Comparison of ENCODE assay signal across 26 cellular contexts in genomic region chr12:115324949-115325638, GRCh38.
DNase-seq lines count a peak whose midpoint lies in the region; ATAC-seq and TF ChIP-seq lines count a peak whose summit lies in the region.
"Had no signal": no experiment of that assay in that cellular context is flagged by ENCODE, and none has a peak within 500 bp of the region (broad histone marks: within the 10 kb centered on the region; RNA-seq: fewer than 3 reads in every experiment).

No MANE protein-coding gene starts in this region.

- H2BK5ac ChIP-seq in mesenchymal stem cell (ENCODE audit: low read depth, low read length, poor library complexity, severe bottlenecking): no peak overlapping the region

- no peak overlapping the region for H4K8ac ChIP-seq in mesenchymal stem cell (ENCODE audit: low read length)

- no peak overlapping the region for H2BK12ac ChIP-seq in mesenchymal stem cell (ENCODE audit: low read length in 2 of 2)

- H2AFZ ChIP-seq in mesenchymal stem cell (ENCODE audit: low read depth, low read length): no peak overlapping the region

- no peak overlapping the region for H3K4me2 ChIP-seq in mesenchymal stem cell (ENCODE audit: low read length, poor library complexity, severe bottlenecking)

- H3K27me3 Mint-ChIP-seq in chondrocyte (ENCODE audit: low read depth): peaks cover 3% of the 10 kb centered on the region
- H3K27me3 Mint-ChIP-seq in activated CD4-positive, alpha-beta T cell treated with anti-CD3 and anti-CD28 coated beads, Interleukin-2, amount 10 ng/mL, durations not matched to agents 24 days and 14 days: no peaks in the 10 kb centered on the region
- H3K27me3 Mint-ChIP-seq: activated CD8-positive, alpha-beta T cell treated with anti-CD3 and anti-CD28 coated beads for 36 hours; CD4-positive, alpha-beta T cell; naive thymus-derived CD4-positive, alpha-beta T cell had no signal

- H2AK5ac ChIP-seq in mesenchymal stem cell (ENCODE audit: low read length, severe bottlenecking): no peak overlapping the region

- TF ChIP-seq CTCF in LNCaP clone FGC (IDR thresholded peaks at IDR 0.05; ENCODE audit: control insufficient read depth, extremely low read depth, insufficient read depth): no peak
- TF ChIP-seq CTCF in chondrocyte (IDR thresholded peaks at IDR 0.05): no peak
- TF ChIP-seq CTCF in suprapubic skin (IDR thresholded peaks at IDR 0.05): no peak

- H3K4me1 ChIP-seq in mesenchymal stem cell (ENCODE audit: control insufficient read depth, insufficient read depth, low read depth, low read length) (no peaks in the 10 kb centered on the region), suprapubic skin (peaks cover 22% of the 10 kb centered on the region)
- H3K4me1 ChIP-seq: transverse colon had no signal

- H3K4me3 ChIP-seq in LNCaP clone FGC (ENCODE audit: low read depth, low read length) (no peak overlapping the region), mesenchymal stem cell (ENCODE audit: insufficient read depth in 1 of 2, low read depth in 1 of 2, low read length in 2 of 2) (no peak overlapping the region), suprapubic skin (no peak overlapping the region)
- H3K4me3 ChIP-seq: esophagus muscularis mucosa, K562, transverse colon had no signal

- peak overlapping the region; percentile 30 for H3K9ac ChIP-seq in mesenchymal stem cell (ENCODE audit: low read length)

- DNase-seq in LNCaP clone FGC (ENCODE audit: low read depth): peak; percentile 100
- no peak for DNase-seq in chondrocyte (ENCODE audit: low spot score)
- DNase-seq in mesenchymal stem cell: no peak
- DNase-seq in suprapubic skin (ENCODE audit: low spot score in 2 of 2): no peak
- no peak for DNase-seq in activated CD4-positive, alpha-beta T cell treated with anti-CD3 and anti-CD28 coated beads, Interleukin-2, amount 10 ng/mL, durations not matched to agents 24 days and 14 days
- DNase-seq in NOMO-1 treated with DMSO at 0.1 percent for 48 hours (lab: John Stamatoyannopoulos, UW; ENCODE audit: unreplicated experiment): no peak
- DNase-seq: activated CD4-positive, CD25-positive, alpha-beta regulatory T cell; activated CD8-positive, alpha-beta T cell treated with anti-CD3 and anti-CD28 coated beads for 36 hours; activated effector memory CD4-positive, alpha-beta T cell treated with Interleukin-2 at 50 U/mL for 16 hours; activated naive CD8-positive, alpha-beta T cell treated with anti-CD3 and anti-CD28 coated beads for 36 hours; activated T-cell treated with anti-CD3 and anti-CD28 coated beads for 4 hours; CD4-positive, alpha-beta T cell; effector memory CD4-positive, alpha-beta T cell; MM.1S; naive thymus-derived CD4-positive, alpha-beta T cell; NCI-H1436; NCI-H2107; NCI-H446 treated with DMSO at 0.1 percent for 48 hours; right cardiac atrium; stimulated activated CD4-positive, alpha-beta T cell treated with anti-CD3 and anti-CD28 coated beads, Interleukin-15, amount 100 ng/mL, for 24 hours; stimulated activated naive CD8-positive, alpha-beta T cell treated with anti-CD3 and anti-CD28 coated beads, Interleukin-15, Interleukin-2, amounts not matched to agents 100 U/mL and 50 U/mL, for 24 hours; transverse colon had no signal

- peaks cover 1% of the 10 kb centered on the region for H3K36me3 Mint-ChIP-seq in chondrocyte (ENCODE audit: low read depth)
- no peaks in the 10 kb centered on the region for H3K36me3 Mint-ChIP-seq in activated CD4-positive, alpha-beta T cell treated with anti-CD3 and anti-CD28 coated beads, Interleukin-2, amount 10 ng/mL, durations not matched to agents 24 days and 14 days (ENCODE audit: low read depth)
- H3K36me3 Mint-ChIP-seq: brain had no signal

- no peak for TF ChIP-seq POLR2A in suprapubic skin (IDR thresholded peaks at IDR 0.05)

- H3K9me3 ChIP-seq in mesenchymal stem cell (ENCODE audit: control insufficient read depth, low read length) (no peaks in the 10 kb centered on the region), suprapubic skin (no peaks in the 10 kb centered on the region)
- H3K9me3 ChIP-seq: esophagus muscularis mucosa, transverse colon had no signal

- no peak overlapping the region for H4K91ac ChIP-seq in mesenchymal stem cell (ENCODE audit: low read length)

- H3K4ac ChIP-seq in mesenchymal stem cell (ENCODE audit: low read depth in 1 of 2, low read length in 2 of 2): no peak overlapping the region

- H3K36me3 ChIP-seq in mesenchymal stem cell (ENCODE audit: control insufficient read depth in 1 of 2, insufficient read depth in 2 of 2, low read depth in 1 of 2, low read length in 2 of 2): no peaks in the 10 kb centered on the region
- H3K36me3 ChIP-seq in suprapubic skin: no peaks in the 10 kb centered on the region
- H3K36me3 ChIP-seq: esophagus muscularis mucosa, transverse colon had no signal

- peaks cover 15% of the 10 kb centered on the region for H3K4me1 Mint-ChIP-seq in chondrocyte (ENCODE audit: low read depth)
- H3K4me1 Mint-ChIP-seq in activated CD4-positive, alpha-beta T cell treated with anti-CD3 and anti-CD28 coated beads, Interleukin-2, amount 10 ng/mL, durations not matched to agents 24 days and 14 days: no peaks in the 10 kb centered on the region
- H3K4me1 Mint-ChIP-seq: activated naive CD8-positive, alpha-beta T cell treated with anti-CD3 and anti-CD28 coated beads for 36 hours; naive thymus-derived CD4-positive, alpha-beta T cell had no signal

- no peaks in the 10 kb centered on the region for H3K27me3 ChIP-seq in mesenchymal stem cell (ENCODE audit: control insufficient read depth in 1 of 2, insufficient read depth in 1 of 2, low read length in 2 of 2)
- H3K27me3 ChIP-seq in suprapubic skin: no peaks in the 10 kb centered on the region
- H3K27me3 ChIP-seq: esophagus muscularis mucosa, transverse colon had no signal

- 94% methylated on average over 3 of the region's 5 CpGs for WGBS in mesenchymal stem cell
- WGBS in suprapubic skin: 38% methylated on average over 5 of the region's 5 CpGs

- H3K14ac ChIP-seq in mesenchymal stem cell (ENCODE audit: low read length in 2 of 2): no peak overlapping the region

- H3K79me1 ChIP-seq in mesenchymal stem cell (replicated peaks; ENCODE audit: low read length, poor library complexity, severe bottlenecking): no peaks in the 10 kb centered on the region

- no peak overlapping the region for H3K27ac ChIP-seq in mesenchymal stem cell (ENCODE audit: low read length, poor library complexity, severe bottlenecking)
- H3K27ac ChIP-seq in suprapubic skin: peak overlapping the region; percentile 27
- H3K27ac ChIP-seq: transverse colon had no signal

- intact Hi-C loops in activated CD4-positive, alpha-beta T cell treated with anti-CD3 and anti-CD28 coated beads, Interleukin-2, amount 10 ng/mL, durations not matched to agents 24 days and 14 days (cut with micrococcal nuclease): no loop called here

- H2BK15ac ChIP-seq in mesenchymal stem cell (ENCODE audit: low read depth, poor library complexity, severe bottlenecking): no peak overlapping the region

- H3K18ac ChIP-seq in mesenchymal stem cell (ENCODE audit: low read depth in 1 of 2, low read length in 2 of 2): no peak overlapping the region

- H2BK120ac ChIP-seq in mesenchymal stem cell (ENCODE audit: low read depth, low read length): no peak overlapping the region

- no peak for TF ChIP-seq EP300 in suprapubic skin (IDR thresholded peaks at IDR 0.05)

- H3K4me3 Mint-ChIP-seq in chondrocyte (ENCODE audit: unreplicated experiment): no peak overlapping the region
- no peak overlapping the region for H3K4me3 Mint-ChIP-seq in activated CD4-positive, alpha-beta T cell treated with anti-CD3 and anti-CD28 coated beads, Interleukin-2, amount 10 ng/mL, durations not matched to agents 24 days and 14 days
- H3K4me3 Mint-ChIP-seq: activated CD8-positive, alpha-beta T cell treated with anti-CD3 and anti-CD28 coated beads for 36 hours; activated naive CD8-positive, alpha-beta T cell treated with anti-CD3 and anti-CD28 coated beads for 36 hours; CD4-positive, alpha-beta T cell; naive thymus-derived CD4-positive, alpha-beta T cell had no signal

- peak overlapping the region; percentile 39 for H3K27ac Mint-ChIP-seq in chondrocyte (ENCODE audit: unreplicated experiment)
- no peak overlapping the region for H3K27ac Mint-ChIP-seq in activated CD4-positive, alpha-beta T cell treated with anti-CD3 and anti-CD28 coated beads, Interleukin-2, amount 10 ng/mL, durations not matched to agents 24 days and 14 days
- H3K27ac Mint-ChIP-seq: activated CD8-positive, alpha-beta T cell treated with anti-CD3 and anti-CD28 coated beads for 36 hours; activated naive CD8-positive, alpha-beta T cell treated with anti-CD3 and anti-CD28 coated beads for 36 hours; CD4-positive, alpha-beta T cell; naive thymus-derived CD4-positive, alpha-beta T cell had no signal

- ATAC-seq in GM19463 (IDR thresholded peaks at IDR 0.05; ENCODE audit: unreplicated experiment): no peak
- ATAC-seq: activated CD8-positive, alpha-beta T cell treated with anti-CD3 and anti-CD28 coated beads for 36 hours; K562; naive thymus-derived CD4-positive, alpha-beta T cell; stimulated activated naive CD8-positive, alpha-beta T cell treated with anti-CD3 and anti-CD28 coated beads, Interleukin-15, Interleukin-2, amounts not matched to agents 100 U/mL and 50 U/mL, for 24 hours had no signal

- H3K9me3 Mint-ChIP-seq in chondrocyte (ENCODE audit: low read depth): peaks cover 12% of the 10 kb centered on the region
- no peaks in the 10 kb centered on the region for H3K9me3 Mint-ChIP-seq in activated CD4-positive, alpha-beta T cell treated with anti-CD3 and anti-CD28 coated beads, Interleukin-2, amount 10 ng/mL, durations not matched to agents 24 days and 14 days
- H3K9me3 Mint-ChIP-seq: activated naive CD8-positive, alpha-beta T cell treated with anti-CD3 and anti-CD28 coated beads for 36 hours had no signal

- H3K23ac ChIP-seq in mesenchymal stem cell (ENCODE audit: low read length in 2 of 2): no peak overlapping the region
